Comparison of ENCODE assay signal across 12 cellular contexts in the genomic region with DNA sequence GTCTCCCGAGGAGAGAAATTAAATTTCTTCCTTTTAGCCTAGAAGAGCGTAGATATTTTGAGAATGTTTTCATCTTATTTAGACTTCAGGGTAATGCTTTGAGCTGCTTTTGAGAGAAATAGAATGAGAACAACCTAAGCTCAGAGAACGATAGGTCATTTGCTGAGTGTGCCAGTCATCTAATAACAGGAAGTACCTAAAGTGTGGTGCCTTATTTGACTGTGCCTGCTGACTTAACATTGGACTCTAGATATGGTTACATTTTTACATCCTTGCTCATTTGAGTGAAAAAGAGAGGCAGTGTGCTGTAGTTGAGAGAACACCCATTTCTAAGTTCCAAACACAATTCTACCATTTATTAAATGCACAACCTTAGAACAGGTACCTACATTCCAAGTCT.
DNase-seq lines count a peak whose midpoint lies in the region; ATAC-seq and TF ChIP-seq lines count a peak whose summit lies in the region.
"Had no signal": no experiment of that assay in that cellular context is flagged by ENCODE, and none has a peak within 500 bp of the region (broad histone marks: within the 10 kb centered on the region; RNA-seq: fewer than 3 reads in every experiment).

No MANE protein-coding gene starts in this region.

- peak; percentile 75 for ATAC-seq in GM18498 (IDR thresholded peaks at IDR 0.05; ENCODE audit: unreplicated experiment)
- peak; percentile 74 for ATAC-seq in GM19372 (IDR thresholded peaks at IDR 0.05; ENCODE audit: low read depth, unreplicated experiment)
- peak; percentile 77 for ATAC-seq in HG02763 (IDR thresholded peaks at IDR 0.05; ENCODE audit: unreplicated experiment)
- peak; percentile 94 for ATAC-seq in HG03460 (IDR thresholded peaks at IDR 0.05; ENCODE audit: unreplicated experiment)

- H3K4me3 ChIP-seq in lower leg skin (ENCODE audit: low read depth, poor library complexity, severe bottlenecking), result no peak overlapping the region

- 62 to 64% methylated on average over 3 of the region's 3 CpGs for WGBS in lower leg skin, 2 donors

- TF ChIP-seq CTCF in lower leg skin (IDR thresholded peaks at IDR 0.05), result no peak

- intact Hi-C loops in lower leg skin (cut with DNase I; ENCODE audit: low total_unique reads), result no loop called here

- DNase-seq in hippocampal formation (lab: John Stamatoyannopoulos, UW) (no peak), H4 (ENCODE audit: low spot score) (no peak), NCI-H2227 treated with DMSO at 0.1 percent for 48 hours (lab: John Stamatoyannopoulos, UW) (no peak), lower leg skin (ENCODE audit: low spot score in 2 of 2) (no peak)
- DNase-seq: activated CD4-positive, alpha-beta T cell treated with anti-CD3 and anti-CD28 coated beads for 1 hour; activated naive CD4-positive, alpha-beta T cell treated with Interleukin-2 at 50 U/mL for 16 hours; BE2C; NCI-H446 had no signal

- TF ChIP-seq POLR2A in lower leg skin (IDR thresholded peaks at IDR 0.05), result no peak
